ENCODE assay signal across 1 cellular context in genomic region chr7:120950539-120951308, GRCh38.
TF ChIP-seq lines count a peak whose summit lies in the region.

TSS of gene ING3 (plus strand) at chr7:120950777. CDS start at chr7:120950897, 120 bp downstream.

TF ChIP-seq in K562, 482 proteins besides CTCF, POLR2A, EP300 and RAD21 (continued from another document and continues in another):
- TF ChIP-seq ARID4B (CRISPR knock-in tag; IDR thresholded peaks at IDR 0.05) (peak; percentile 96), GTF2E2 (tag; IDR thresholded peaks at IDR 0.05) (peak; percentile 97), ZBTB11 (CRISPR knock-in tag; IDR thresholded peaks at IDR 0.05) (peak in 1 of 3 experiments; percentile 84; a peak in 2 of 6 replicates), FOXP1 (CRISPR knock-in tag; IDR thresholded peaks at IDR 0.05) (peak; percentile 88), KHSRP (IDR thresholded peaks at IDR 0.05) (peak; percentile 73; the same call in 1 of the 2 replicates), RNF2 (IDR thresholded peaks at IDR 0.05) (peak; percentile 79), ZNF76 (CRISPR knock-in tag; IDR thresholded peaks at IDR 0.05; ENCODE audit: borderline replicate concordance) (no peak), LARP7 (IDR thresholded peaks at IDR 0.05) (peak; percentile 81; the same call in 1 of the 2 replicates), EHMT2 (IDR thresholded peaks at IDR 0.05) (0 out of 2 replicates have a peak, but pooled peaks have one; percentile 7), GTF3C2 (IDR thresholded peaks at IDR 0.05; ENCODE audit: borderline replicate concordance, extremely low read depth, insufficient read length) (no peak), REST (CRISPR knock-in tag; IDR thresholded peaks at IDR 0.05; ENCODE audit: low read depth) (no peak), SIN3A (IDR thresholded peaks at IDR 0.05; ENCODE audit: borderline replicate concordance in 2 of 2, control insufficient read depth in 1 of 2, low read depth in 2 of 2, low read length in 2 of 2) (peak in 1 of 2 experiments; percentile 55; a peak in 1 of 4 replicates), ATF7 (IDR thresholded peaks at IDR 0.05) (peak; percentile 98), ZNF398 (CRISPR knock-in tag; IDR thresholded peaks at IDR 0.05) (no peak), CTBP1 (IDR thresholded peaks at IDR 0.05; ENCODE audit: borderline replicate concordance) (peak; percentile 97), CBFA2T3 (IDR thresholded peaks at IDR 0.05) (peak; percentile 27; the same call in 1 of the 2 replicates), CCNT2 (IDR thresholded peaks at IDR 0.05; ENCODE audit: borderline replicate concordance, extremely low read depth, insufficient read length, low read depth, low read length) (peak; percentile 85), ZNF277 (CRISPR knock-in tag; IDR thresholded peaks at IDR 0.05; ENCODE audit: borderline replicate concordance) (no peak), CBX3 (IDR thresholded peaks at IDR 0.05; ENCODE audit: borderline replicate concordance in 1 of 2, low read length in 2 of 2) (peak in 1 of 2 experiments; percentile 63; a peak in 1 of 3 replicates)
